In the genomic region with DNA sequence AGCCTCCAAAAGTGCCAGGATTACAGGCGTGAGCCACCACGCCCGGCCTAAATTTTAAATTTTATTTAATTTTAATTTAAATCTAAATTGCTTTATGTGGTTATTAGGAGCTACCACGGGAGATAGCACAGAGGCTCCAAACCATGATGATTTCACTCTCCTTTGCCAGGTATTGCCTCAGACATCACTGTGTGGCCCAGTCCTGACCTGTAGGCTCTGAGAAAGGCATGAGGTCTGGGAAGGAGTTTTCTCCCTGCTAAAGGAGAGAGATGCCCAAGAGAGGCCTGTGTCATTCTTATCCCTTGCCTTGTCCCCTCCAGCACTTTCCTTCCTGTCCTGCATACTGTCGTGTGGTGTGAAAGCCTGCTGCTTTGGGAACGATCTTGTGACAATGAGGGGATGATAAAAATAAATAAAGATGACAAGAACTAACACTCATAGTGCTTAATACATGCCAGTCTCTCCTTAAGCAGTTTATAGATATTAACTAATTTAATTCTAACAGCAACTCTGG, we compare ENCODE assay signal across 28 cellular contexts. TPM values are rescaled to one million over a fixed set of nuclear protein-coding genes. Genes with fewer than 3 reads are reported as not detected.
A peak's percentile ranks its signal among the peaks of the same experiment; 100 is the strongest.
DNase-seq lines count a peak whose midpoint lies in the region; ATAC-seq, FAIRE-seq and TF ChIP-seq lines count a peak whose summit lies in the region.
"Had no signal": no experiment of that assay in that cellular context is flagged by ENCODE, and none has a peak within 500 bp of the region (broad histone marks: within the 10 kb centered on the region; RNA-seq: fewer than 3 reads in every experiment).

No MANE protein-coding gene starts in this region.

- H3K4me1 ChIP-seq in A549 = peaks cover 39% of the 10 kb centered on the region
- peaks cover 26% of the 10 kb centered on the region for H3K4me1 ChIP-seq in PC-3 (ENCODE audit: insufficient read depth, low read length)
- H3K4me1 ChIP-seq in endothelial cell of umbilical vein (ENCODE audit: control insufficient read depth, extremely low read depth, insufficient read depth, low read length) = peaks cover 9% of the 10 kb centered on the region
- H3K4me1 ChIP-seq in mesodermal cell (ENCODE audit: control insufficient read depth, insufficient read depth, low read length, poor library complexity, severe bottlenecking) = peaks cover 65% of the 10 kb centered on the region
- H3K4me1 ChIP-seq in Karpas-422 (ENCODE audit: low read length) = no peaks in the 10 kb centered on the region
- H3K4me1 ChIP-seq: BLaER1, pancreas, right atrium auricular region, uterus had no signal

- TF ChIP-seq POLR2A in A549 (IDR thresholded peaks at IDR 0.05; ENCODE audit: low read length) (no peak), endothelial cell of umbilical vein (IDR thresholded peaks at IDR 0.05; ENCODE audit: low read depth, low read length) (no peak)

- intact Hi-C loops in PC-3 (cut with micrococcal nuclease) = no loop called here
- intact Hi-C loops in endothelial cell of umbilical vein (cut with micrococcal nuclease) = no loop called here

- no peaks in the 10 kb centered on the region for H3K9me1 ChIP-seq in endothelial cell of umbilical vein (replicated peaks; ENCODE audit: control insufficient read depth, extremely low read depth, insufficient read depth, low read length)

- peak overlapping the region; percentile 69 to 87 for H3K27ac ChIP-seq in A549
- H3K27ac ChIP-seq in PC-3 (ENCODE audit: low read length) = peak overlapping the region; percentile 78
- peak overlapping the region; percentile 25 for H3K27ac ChIP-seq in endothelial cell of umbilical vein (ENCODE audit: insufficient read depth, low read depth, low read length)
- peak overlapping the region; percentile 66 for H3K27ac ChIP-seq in mesodermal cell (ENCODE audit: low read depth, low read length, severe bottlenecking)
- H3K27ac ChIP-seq in Karpas-422 (ENCODE audit: low read length) = no peak overlapping the region
- H3K27ac ChIP-seq: BLaER1, pancreas, right atrium auricular region, uterus had no signal

- TF ChIP-seq CTCF in A549 (IDR thresholded peaks at IDR 0.05) = no peak
- no peak for TF ChIP-seq CTCF in PC-3 (conservative IDR thresholded peaks at IDR 0.05; ENCODE audit: low read depth, low read length)
- TF ChIP-seq CTCF in endothelial cell of umbilical vein (IDR thresholded peaks at IDR 0.05; ENCODE audit: extremely low read depth in 1 of 2, insufficient read depth in 1 of 2, low read depth in 1 of 2, low read length in 2 of 2) = no peak

- H3K4me3 ChIP-seq in A549 (no peak overlapping the region), PC-3 (ENCODE audit: low read length) (no peak overlapping the region), endothelial cell of umbilical vein (replicated peaks in 1 of 3; ENCODE audit: insufficient read depth in 1 of 3, low read depth in 1 of 3, low read length in 3 of 3) (no peak overlapping the region), mesodermal cell (ENCODE audit: extremely low read depth, insufficient read depth, low read length, poor library complexity, severe bottlenecking) (no peak overlapping the region), Karpas-422 (ENCODE audit: low read length) (no peak overlapping the region)
- H3K4me3 ChIP-seq: BLaER1, pancreas, right atrium auricular region, uterus had no signal

- FAIRE-seq in A549 (lab: Jason Lieb, UNC) (no peak), endothelial cell of umbilical vein (lab: Jason Lieb, UNC) (no peak)
- FAIRE-seq: A204.1, pancreas had no signal

- TF ChIP-seq EP300 in A549 (IDR thresholded peaks at IDR 0.05) = no peak

- no peaks in the 10 kb centered on the region for H3K36me3 ChIP-seq in PC-3 (ENCODE audit: low read depth, low read length)
- no peaks in the 10 kb centered on the region for H3K36me3 ChIP-seq in endothelial cell of umbilical vein (ENCODE audit: control insufficient read depth in 2 of 2, extremely low read depth in 1 of 2, insufficient read depth in 2 of 2, low read length in 2 of 2)
- H3K36me3 ChIP-seq in mesodermal cell (ENCODE audit: control insufficient read depth, insufficient read depth, low read length) = no peaks in the 10 kb centered on the region
- no peaks in the 10 kb centered on the region for H3K36me3 ChIP-seq in Karpas-422 (ENCODE audit: insufficient read depth, low read length)
- H3K36me3 ChIP-seq: BLaER1, pancreas, right atrium auricular region, uterus had no signal

- DNase-seq in A549 (ENCODE audit: low read depth in 1 of 2, low spot score in 1 of 2) (no peak), PC-3 (no peak), endothelial cell of umbilical vein (ENCODE audit: low read depth, low spot score) (no peak), Karpas-422 (no peak), foreskin melanocyte (no peak), H4 (ENCODE audit: low spot score) (no peak)
- DNase-seq: activated CD4-positive, alpha-beta memory T cell treated with anti-CD3 and anti-CD28 coated beads, Interleukin-2, amount 10 ng/mL, durations not matched to agents 7 days and 5 days; activated CD4-positive, alpha-beta T cell treated with anti-CD3 and anti-CD28 coated beads for 1 hour; KBM-7; MM.1S; NCI-H1417 treated with DMSO at 0.1 percent for 48 hours; NCI-H2081 treated with DMSO at 0.1 percent for 48 hours; NCI-H345; NCI-H774; nephron progenitor cell; pancreas; RPMI8226; stimulated activated CD4-positive, alpha-beta T cell treated with anti-CD3 and anti-CD28 coated beads, Interleukin-12 subunit alpha, Interleukin-12 subunit beta, amount 100 ng/mL, for 4 hours; stimulated activated CD4-positive, alpha-beta T cell treated with anti-CD3 and anti-CD28 coated beads, Interleukin-4, amount 100 ng/mL, for 1 hour; uterus had no signal

- H3K4me2 ChIP-seq in A549 = peak overlapping the region; percentile 48; the same call in 2 of the 3 replicates
- peak overlapping the region; percentile 18; the same call in 1 of the 2 replicates for H3K4me2 ChIP-seq in PC-3 (ENCODE audit: low read length)
- no peak overlapping the region for H3K4me2 ChIP-seq in endothelial cell of umbilical vein (ENCODE audit: insufficient read depth, low read length)
- H3K4me2 ChIP-seq in Karpas-422 (ENCODE audit: low read depth, low read length, poor library complexity, severe bottlenecking) = no peak overlapping the region
- H3K4me2 ChIP-seq: BLaER1 had no signal

- CTCF ChIA-PET in A549 (lab: Yijun Ruan, JAX) = interaction anchor here (0.6 to 3.3 kb wide), 7 partner anchors 9 to 135 kb away, joined by 3 to 31 read pairs (median 3); no protein-coding TSS in a partner anchor
- CTCF ChIA-PET in PC-3 (lab: Charles Lee) = no interaction called here
- CTCF ChIA-PET in endothelial cell of umbilical vein (lab: Charles Lee) = interaction anchor here (1.2 to 2.1 kb wide), 4 partner anchors 10 to 240 kb away, joined by 3 to 20 read pairs (median 7); no protein-coding TSS in a partner anchor

- H3K9me2 ChIP-seq in PC-3 (replicated peaks; ENCODE audit: low read length) = no peaks in the 10 kb centered on the region
- H3K9me2 ChIP-seq in Karpas-422 (replicated peaks; ENCODE audit: insufficient read depth, low read length) = no peaks in the 10 kb centered on the region

- 87% methylated on average over 6 of the region's 6 CpGs for WGBS in A549 (ENCODE audit: missing lambda C conversion rate)
- WGBS in mesodermal cell (ENCODE audit: insufficient coverage in 2 of 2), 2 experiments = no CpG with 5 or more reads among the region's 6 CpGs

- no peak for ATAC-seq in A549
- ATAC-seq in PC-3 = no peak
- no peak for ATAC-seq in HG02588 (IDR thresholded peaks at IDR 0.05; ENCODE audit: unreplicated experiment)
- ATAC-seq: stimulated activated memory B cell treated with anti-CD40 and anti-IgM and Interleukin-4, amounts not matched to agents 10 μg/mL and 1 μg/mL and 100 μg/mL, for 72 hours had no signal

- BruUV-seq in PC-3 (replicated peaks; lab: Mats Ljungman, UMichigan) (no TSS peak), endothelial cell of umbilical vein (replicated peaks; lab: Mats Ljungman, UMichigan) (no TSS peak)

- H3K79me2 ChIP-seq in PC-3 (ENCODE audit: low read length) = no peaks in the 10 kb centered on the region
- no peaks in the 10 kb centered on the region for H3K79me2 ChIP-seq in endothelial cell of umbilical vein (ENCODE audit: control insufficient read depth, insufficient read depth, low read length)
- H3K79me2 ChIP-seq in Karpas-422 (ENCODE audit: low read length) = no peaks in the 10 kb centered on the region

- H2AFZ ChIP-seq in PC-3 (ENCODE audit: low read length) (peak overlapping the region; percentile 3; the same call in 1 of the 2 replicates), endothelial cell of umbilical vein (ENCODE audit: low read depth, low read length) (peak overlapping the region; percentile 43), Karpas-422 (ENCODE audit: low read length) (no peak overlapping the region)

- POLR2A ChIA-PET in A549 (lab: Yijun Ruan, JAX) (interaction anchor here (1.1 to 1.9 kb wide), 3 partner anchors 22 to 244 kb away, joined by 3 to 7 read pairs (median 7); a partner anchor contains a TSS), PC-3 (lab: Charles Lee; ENCODE audit: unreplicated experiment) (no interaction called here), endothelial cell of umbilical vein (lab: Charles Lee) (no interaction called here)

- no peak for TF ChIP-seq RAD21 in A549 (conservative IDR thresholded peaks at IDR 0.05 in 1 of 2, IDR thresholded peaks at IDR 0.05 in 1 of 2)

- H3F3A ChIP-seq in PC-3 (ENCODE audit: low read length, unreplicated experiment) = no peaks in the 10 kb centered on the region

- dilution Hi-C loops in endothelial cell of umbilical vein (cut with MboI; ENCODE audit: extremely low pct_ligation_motif_present, low sequenced_read_pairs) = loop anchor here (25.0 kb wide), 3 partner anchors 268 to 493 kb away; no protein-coding TSS in a partner anchor

- H3K27me3 ChIP-seq in PC-3 (ENCODE audit: low read length) (no peaks in the 10 kb centered on the region), endothelial cell of umbilical vein (ENCODE audit: control insufficient read depth in 2 of 2, insufficient read depth in 2 of 2, low read length in 2 of 2) (no peaks in the 10 kb centered on the region), Karpas-422 (ENCODE audit: low read length) (0 out of 2 replicates have a peak, but pooled peaks cover 2% of the 10 kb centered on the region)
- H3K27me3 ChIP-seq: BLaER1, pancreas, right atrium auricular region, uterus had no signal

- H3K9me3 ChIP-seq in A549 = no peaks in the 10 kb centered on the region
- no peaks in the 10 kb centered on the region for H3K9me3 ChIP-seq in PC-3 (ENCODE audit: low read length)
- no peaks in the 10 kb centered on the region for H3K9me3 ChIP-seq in endothelial cell of umbilical vein (replicated peaks; ENCODE audit: control insufficient read depth, insufficient read depth, low read length)
- peaks cover 3% of the 10 kb centered on the region for H3K9me3 ChIP-seq in mesodermal cell (ENCODE audit: control insufficient read depth, low read length)
- H3K9me3 ChIP-seq in Karpas-422 (ENCODE audit: low read length) = no peaks in the 10 kb centered on the region
- H3K9me3 ChIP-seq: BLaER1, pancreas, right atrium auricular region, uterus had no signal

- H4K20me1 ChIP-seq in PC-3 (ENCODE audit: low read length) (no peaks in the 10 kb centered on the region), endothelial cell of umbilical vein (replicated peaks; ENCODE audit: control insufficient read depth, extremely low read depth, insufficient read depth, low read length) (no peaks in the 10 kb centered on the region), Karpas-422 (ENCODE audit: insufficient read depth, low read depth, low read length) (no peaks in the 10 kb centered on the region)
- H4K20me1 ChIP-seq: BLaER1 had no signal

- peak overlapping the region; percentile 27 for H3K9ac ChIP-seq in PC-3 (ENCODE audit: low read length)
- no peak overlapping the region for H3K9ac ChIP-seq in endothelial cell of umbilical vein (replicated peaks; ENCODE audit: extremely low read depth, insufficient read depth, low read length)
- no peak overlapping the region for H3K9ac ChIP-seq in Karpas-422 (ENCODE audit: low read length)
- H3K9ac ChIP-seq: BLaER1 had no signal

RNA-seq across cellular contexts. Expression of a gene that starts 37.0 kb away (rescaled TPM):
- polyA plus RNA-seq in A549 (2011; rRNA removed) (369 and 454 TPM in 2 replicates), A549 (2017; fragmentation: RNase III; extraction: RNeasy Plus Mini Kit Qiagen cat#74134 plus additional on column Dnase treatment) (381 to 414 TPM (median 391 TPM) in 3 replicates), endothelial cell of umbilical vein (58.5 and 69.4 TPM in 2 replicates)
- 308 and 386 TPM in 2 replicates for polyA plus RNA-seq in A549 (2012; cell fraction: cytosol; rRNA removed)
- 121 and 135 TPM in 2 replicates for polyA plus RNA-seq in A549 (2012; cell fraction: nucleus; rRNA removed)
- 48.8 and 53.9 TPM in 2 replicates for polyA minus RNA-seq in A549 (2011; rRNA and poly(A)+ RNA removed)
- total RNA-seq in PC-3 (2014; rRNA removed) (169 and 273 TPM in 2 replicates), endothelial cell of umbilical vein (79.3 and 102 TPM in 2 replicates)
- 52.8 and 59.1 TPM in 2 replicates for polyA plus RNA-seq in endothelial cell of umbilical vein (2011; cell fraction: cytosol; rRNA removed)
- polyA plus RNA-seq in endothelial cell of umbilical vein (2011; cell fraction: nucleus; rRNA removed) = 16.5 and 27.1 TPM in 2 replicates
- polyA plus RNA-seq in endothelial cell of umbilical vein (2012) = 78.6 and 111 TPM in 2 replicates
- polyA minus RNA-seq in endothelial cell of umbilical vein = 25.2 and 26.8 TPM in 2 replicates
- polyA minus RNA-seq in endothelial cell of umbilical vein (2011; cell fraction: cytosol; rRNA and poly(A)+ RNA removed) = 164 TPM
- 8.5 and 8.9 TPM in 2 replicates for polyA minus RNA-seq in endothelial cell of umbilical vein (2011; cell fraction: nucleus; rRNA and poly(A)+ RNA removed)
- polyA plus RNA-seq in mesodermal cell (2013, experiment 1 of 2) = 133 TPM
- 116 TPM for polyA plus RNA-seq in mesodermal cell (2013, experiment 2 of 2)
- 25.8 and 34.6 TPM in 2 replicates for total RNA-seq in Karpas-422 (2014; rRNA removed; shearing (Covaris generic); ENCODE audit: low replicate concordance)
- total RNA-seq in H4 (2014; rRNA removed; shearing (Covaris generic)) = 117 and 142 TPM in 2 replicates
- total RNA-seq: activated CD4-positive, alpha-beta memory T cell treated with anti-CD3 and anti-CD28 coated beads, Interleukin-2, amount 10 ng/mL, durations not matched to agents 7 days and 5 days; G401; T-helper 2 cell treated with Interferon-gamma antibody and Interleukin-4, amounts not matched to agents 100 ng/mL and 5 ng/mL, for 36 hours had no signal

Comparison
In these comparisons a context has a peak if more than half of its experiments do, and no peak if none do; other contexts are left out.
1. H3K4me2 ChIP-seq: peak in A549 (single experiment) and PC-3 (single experiment); none in endothelial cell of umbilical vein (single experiment) and Karpas-422 (single experiment).